Comparison of ENCODE assay signal across 8 cellular contexts in genomic region chr11:64743591-64744543, GRCh38. TPM values are rescaled to one million over a fixed set of nuclear protein-coding genes. Genes with fewer than 3 reads are reported as not detected.
DNase-seq lines count a peak whose midpoint lies in the region; ATAC-seq and TF ChIP-seq lines count a peak whose summit lies in the region.

Gene RASGRP2 (minus strand): TSS chr11:64744142. CDS start chr11:64742866, 1,276 bp downstream.

- CTCF ChIA-PET in activated B cell treated with CpG ODN at 0.5 μM for 24 hours (lab: Charles Lee), result interaction anchor here (0.7 to 5.8 kb wide), 13 partner anchors 17 to 384 kb away, joined by 3 to 49 read pairs (median 6); partner anchors contain the start of gene CDC42BPG

- TF ChIP-seq CTCF in activated B cell treated with CpG ODN at 0.5 μM for 24 hours (IDR thresholded peaks at IDR 0.05), result no peak

- H3K4me3 Mint-ChIP-seq in IgD-negative memory B cell (peak within 1 kb of the TSS; percentile 96 to 100 (median 98)), activated B cell treated with CpG ODN at 0.5 μM for 24 hours (peak within 1 kb of the TSS; percentile 96)

- ATAC-seq in activated B cell treated with CpG ODN at 0.5 μM for 24 hours (ENCODE audit: low read depth) (peak; percentile 35), left lobe of liver (peak; percentile 50), HG03432 (IDR thresholded peaks at IDR 0.05; ENCODE audit: unreplicated experiment) (no peak)

- peak; percentile 33 for DNase-seq in COLO668 (lab: John Stamatoyannopoulos, UW; ENCODE audit: unreplicated experiment)
- DNase-seq in activated B cell treated with CpG ODN at 0.5 μM for 24 hours, result peak; percentile 84
- peak in 48 of 61 donors; percentile 16 to 79 (median 56) for DNase-seq in caudate nucleus (lab: John Stamatoyannopoulos, UW)
- DNase-seq in left lobe of liver (ENCODE audit: low spot score), result peak; percentile 77
- peak; percentile 80 for DNase-seq in stimulated activated CD4-positive, alpha-beta T cell treated with anti-CD3 and anti-CD28 coated beads, Interleukin-4, amount 100 ng/mL, for 1 hour
- DNase-seq in RKO (ENCODE audit: low spot score), result no peak

- H3K27ac Mint-ChIP-seq in IgD-negative memory B cell (peak within 1 kb of the TSS; percentile 99 to 100 (median 99)), activated B cell treated with CpG ODN at 0.5 μM for 24 hours (peak within 1 kb of the TSS; percentile 97)

- peaks cover 0 to 25% (median 20%) of the 10 kb centered on the region in 3 donors for H3K4me1 Mint-ChIP-seq in IgD-negative memory B cell
- peaks cover 51% of the 10 kb centered on the region for H3K4me1 Mint-ChIP-seq in activated B cell treated with CpG ODN at 0.5 μM for 24 hours

- intact Hi-C loops in activated B cell treated with CpG ODN at 0.5 μM for 24 hours (cut with micrococcal nuclease), result loop anchor here (1.0 to 5.0 kb wide), 12 partner anchors 21 to 427 kb away; partner anchors contain the start of genes MAP4K2, MEN1, NRXN2 and PRDX5

- peak within 1 kb of the TSS; percentile 82 for H3K27ac ChIP-seq in caudate nucleus (ENCODE audit: low read depth, low read length)

- H3K27me3 Mint-ChIP-seq in IgD-negative memory B cell (no peaks in the 10 kb centered on the region), activated B cell treated with CpG ODN at 0.5 μM for 24 hours (no peaks in the 10 kb centered on the region)

- POLR2A ChIA-PET in activated B cell treated with CpG ODN at 0.5 μM for 24 hours (lab: Charles Lee), result interaction anchor here (0.5 to 10.2 kb wide), 32 partner anchors 8 to 677 kb away, joined by 3 to 197 read pairs (median 6); partner anchors contain the start of genes ARL2, EHD1, MAP4K2 and MEN1

- H3K9me3 Mint-ChIP-seq in IgD-negative memory B cell (no peaks in the 10 kb centered on the region), activated B cell treated with CpG ODN at 0.5 μM for 24 hours (no peaks in the 10 kb centered on the region)

- H3K36me3 Mint-ChIP-seq in IgD-negative memory B cell (peaks cover 3% of the 10 kb centered on the region), activated B cell treated with CpG ODN at 0.5 μM for 24 hours (ENCODE audit: low read depth) (peaks cover 34% of the 10 kb centered on the region)

RNA-seq across cellular contexts. Expression of gene RASGRP2, which starts in this region (rescaled TPM):
- polyA plus RNA-seq in IgD-negative memory B cell, result 350 TPM
- total RNA-seq in activated B cell treated with CpG ODN at 0.5 μM for 24 hours (165 and 177 TPM in 2 replicates), left lobe of liver (4.2 TPM)

Comparison
In these comparisons a context has a peak if more than half of its experiments do, and no peak if none do; other contexts are left out.
1. RNA of gene RASGRP2 (total RNA-seq): 165 to 177 TPM in activated B cell treated with CpG ODN at 0.5 μM for 24 hours; 4.2 TPM in left lobe of liver (single experiment); every median in the first group is over 10 times any median in the second.